ENCODE assay signal across 1 cellular context in genomic region chr3:149371001-149371722, GRCh38.
TF ChIP-seq lines count a peak whose summit lies in the region.

No MANE protein-coding gene starts in this region.

TF ChIP-seq in H1, 55 proteins besides CTCF, POLR2A, EP300 and RAD21:
- TF ChIP-seq EGR1 (IDR thresholded peaks at IDR 0.05; ENCODE audit: borderline replicate concordance, low read depth, low read length) (no peak), CEBPB (IDR thresholded peaks at IDR 0.05; ENCODE audit: low read depth, low read length) (no peak), SP4 (IDR thresholded peaks at IDR 0.05; ENCODE audit: low read length) (no peak), SP2 (IDR thresholded peaks at IDR 0.05; ENCODE audit: low read length) (no peak), RNF2 (IDR thresholded peaks at IDR 0.05; ENCODE audit: borderline replicate concordance, low read depth, low read length, missing control alignments, poor library complexity, severe bottlenecking) (no peak), CHD1 (IDR thresholded peaks at IDR 0.05; ENCODE audit: low read depth, low read length) (no peak), SUZ12 (IDR thresholded peaks at IDR 0.05; ENCODE audit: low read length) (no peak), YY1 (IDR thresholded peaks at IDR 0.05; ENCODE audit: low read depth, low read length) (no peak), POLR2AphosphoS5 (IDR thresholded peaks at IDR 0.05; ENCODE audit: low read depth, low read length) (no peak), CHD2 (IDR thresholded peaks at IDR 0.05; ENCODE audit: low read length) (no peak), JUN (IDR thresholded peaks at IDR 0.05; ENCODE audit: low read depth, low read length) (no peak), CBX8 (IDR thresholded peaks at IDR 0.05; ENCODE audit: borderline replicate concordance, low read depth, low read length) (no peak), NANOG (IDR thresholded peaks at IDR 0.05; ENCODE audit: insufficient read depth, low read depth, low read length, poor library complexity, severe bottlenecking) (no peak), MAX (IDR thresholded peaks at IDR 0.05) (no peak), KDM4A (IDR thresholded peaks at IDR 0.05; ENCODE audit: low read depth, low read length, severe bottlenecking) (no peak), CTBP2 (IDR thresholded peaks at IDR 0.05; ENCODE audit: borderline replicate concordance, insufficient read depth, insufficient read length, low read length) (no peak), ATF2 (IDR thresholded peaks at IDR 0.05; ENCODE audit: low read length) (no peak), HDAC2 (IDR thresholded peaks at IDR 0.05; ENCODE audit: borderline replicate concordance in 1 of 2, low read depth in 2 of 2, low read length in 2 of 2) (no peak), CHD7 (IDR thresholded peaks at IDR 0.05; ENCODE audit: insufficient replicate concordance, low read length) (no peak), RBBP5 (IDR thresholded peaks at IDR 0.05; ENCODE audit: borderline replicate concordance, low read depth, low read length) (no peak)
